8 cellular contexts compared by ENCODE assay signal in genomic region chr16:3717235-3718018, GRCh38. TPM values are rescaled to one million over a fixed set of nuclear protein-coding genes. Genes with fewer than 3 reads are reported as not detected.
DNase-seq lines count a peak whose midpoint lies in the region; ATAC-seq and TF ChIP-seq lines count a peak whose summit lies in the region.

Gene TRAP1 (minus strand): TSS chr16:3717524. CDS start chr16:3717508, 16 bp downstream.

- DNase-seq in BE2C = peak; percentile 95
- DNase-seq in GM19238 (ENCODE audit: insufficient read length, low spot score) = peak; percentile 91
- peak; percentile 89 for DNase-seq in NCI-H82 (lab: John Stamatoyannopoulos, UW)
- DNase-seq in activated CD8-positive, alpha-beta T cell treated with anti-CD3 and anti-CD28 coated beads for 36 hours = peak; percentile 91
- peak; percentile 93 for DNase-seq in ecto neural progenitor cell (ENCODE audit: low spot score)
- DNase-seq in lower lobe of right lung = peak; percentile 93
- peak; percentile 90 to 95 for DNase-seq in stimulated activated CD4-positive, alpha-beta T cell treated with anti-CD3 and anti-CD28 coated beads, Interleukin-4, amount 100 ng/mL, for 48 hours (ENCODE audit: low read depth in 2 of 2)

- H3K9me3 Mint-ChIP-seq in activated CD8-positive, alpha-beta T cell treated with anti-CD3 and anti-CD28 coated beads for 36 hours = no peaks in the 10 kb centered on the region

- H3K9me3 ChIP-seq in BE2C (no peaks in the 10 kb centered on the region), lower lobe of right lung (no peaks in the 10 kb centered on the region)

- H3K27me3 ChIP-seq in BE2C = no peaks in the 10 kb centered on the region
- no peaks in the 10 kb centered on the region for H3K27me3 ChIP-seq in lower lobe of right lung (ENCODE audit: low read depth)

- H3K4me3 ChIP-seq in BE2C (ENCODE audit: low read depth, low read length) (peak within 1 kb of the TSS; percentile 84), lower lobe of right lung (peak within 1 kb of the TSS; percentile 99)

- peaks cover 31% of the 10 kb centered on the region for H3K36me3 Mint-ChIP-seq in activated CD8-positive, alpha-beta T cell treated with anti-CD3 and anti-CD28 coated beads for 36 hours (ENCODE audit: low read depth)

- peaks cover 34% of the 10 kb centered on the region for H3K4me1 Mint-ChIP-seq in activated CD8-positive, alpha-beta T cell treated with anti-CD3 and anti-CD28 coated beads for 36 hours (ENCODE audit: low read depth)

- H3K4me3 Mint-ChIP-seq in activated CD8-positive, alpha-beta T cell treated with anti-CD3 and anti-CD28 coated beads for 36 hours = peak within 1 kb of the TSS; percentile 91

- no peak for TF ChIP-seq CTCF in BE2C (IDR thresholded peaks at IDR 0.05; ENCODE audit: low read depth, low read length)
- no peak for TF ChIP-seq CTCF in activated CD8-positive, alpha-beta T cell treated with anti-CD3 and anti-CD28 coated beads for 36 hours (IDR thresholded peaks at IDR 0.05)
- no peak for TF ChIP-seq CTCF in lower lobe of right lung (IDR thresholded peaks at IDR 0.05)

- ATAC-seq in HG03442 (IDR thresholded peaks at IDR 0.05; ENCODE audit: unreplicated experiment) (peak; percentile 75), lower lobe of right lung (peak; percentile 98)
- peak; percentile 97 for ATAC-seq in activated CD8-positive, alpha-beta T cell treated with anti-CD3 and anti-CD28 coated beads for 36 hours

- peak within 1 kb of the TSS; percentile 97 for H3K27ac ChIP-seq in lower lobe of right lung

- intact Hi-C loops in activated CD8-positive, alpha-beta T cell treated with anti-CD3 and anti-CD28 coated beads for 36 hours (cut with micrococcal nuclease) = no loop called here
- intact Hi-C loops in lower lobe of right lung (cut with DNase I) = no loop called here

- H3K4me1 ChIP-seq in BE2C = no peaks in the 10 kb centered on the region
- H3K4me1 ChIP-seq in lower lobe of right lung = peaks cover 17% of the 10 kb centered on the region

- POLR2A ChIA-PET in activated CD8-positive, alpha-beta T cell treated with anti-CD3 and anti-CD28 coated beads for 36 hours (lab: Charles Lee) = interaction anchor here (0.6 to 1.6 kb wide), 11 partner anchors 12 to 554 kb away, joined by 3 to 6 read pairs (median 3); no protein-coding TSS in a partner anchor

- CTCF ChIA-PET in activated CD8-positive, alpha-beta T cell treated with anti-CD3 and anti-CD28 coated beads for 36 hours (lab: Charles Lee) = interaction anchor here (0.9 to 1.7 kb wide), 2 partner anchors 13 to 537 kb away, joined by 4 to 5 read pairs; no protein-coding TSS in a partner anchor

- H3K36me3 ChIP-seq in BE2C (peaks cover 33% of the 10 kb centered on the region), lower lobe of right lung (no peaks in the 10 kb centered on the region)

- H3K27ac Mint-ChIP-seq in activated CD8-positive, alpha-beta T cell treated with anti-CD3 and anti-CD28 coated beads for 36 hours = peak within 1 kb of the TSS; percentile 94

- H3K27me3 Mint-ChIP-seq in activated CD8-positive, alpha-beta T cell treated with anti-CD3 and anti-CD28 coated beads for 36 hours = no peaks in the 10 kb centered on the region

RNA-seq across cellular contexts. Expression of gene TRAP1, which starts in this region (rescaled TPM):
- polyA plus RNA-seq in BE2C (2012; ENCODE audit: insufficient read depth, insufficient read length, low read depth) = 372 TPM
- total RNA-seq in activated CD8-positive, alpha-beta T cell treated with anti-CD3 and anti-CD28 coated beads for 36 hours = 100 to 1,000 TPM; 343 to 379 TPM
- total RNA-seq in lower lobe of right lung = 51.8 TPM

Comparison
In these comparisons a context has a peak if more than half of its experiments do, and no peak if none do; other contexts are left out.
1. Peak in every context shown above with its lines: DNase-seq, ATAC-seq, H3K4me3 ChIP-seq and H3K27ac ChIP-seq.